8 cellular contexts compared by ENCODE assay signal in the genomic region with DNA sequence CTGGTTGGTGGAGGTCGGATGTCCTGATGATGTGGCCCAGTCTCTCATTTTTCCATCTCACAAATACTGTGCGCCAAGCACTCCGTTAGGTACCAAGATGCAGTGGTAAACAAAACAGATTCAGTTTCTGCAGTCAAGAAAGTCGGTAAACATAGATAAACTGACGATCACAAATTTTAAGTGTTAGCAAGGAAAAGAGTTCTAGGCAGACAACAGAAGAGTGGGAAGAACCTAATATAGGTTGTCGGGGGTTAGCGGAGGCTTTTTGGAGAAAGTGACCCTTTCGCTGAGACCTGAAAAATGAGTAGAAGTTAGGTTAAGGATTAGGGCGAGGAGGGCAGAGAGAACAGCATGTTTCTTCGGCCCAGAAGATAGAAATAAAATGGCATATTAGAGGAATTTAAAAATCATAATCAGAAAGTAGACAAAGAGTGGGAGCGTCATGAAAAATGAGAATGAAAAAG. TPM values are rescaled to one million over a fixed set of nuclear protein-coding genes. Genes with fewer than 3 reads are reported as not detected.
DNase-seq lines count a peak whose midpoint lies in the region; ATAC-seq, FAIRE-seq and TF ChIP-seq lines count a peak whose summit lies in the region.

No MANE protein-coding gene starts in this region.

- TF ChIP-seq CTCF in kidney (IDR thresholded peaks at IDR 0.05; ENCODE audit: borderline replicate concordance, extremely low read depth, insufficient read depth) (no peak), suprapubic skin (IDR thresholded peaks at IDR 0.05) (no peak), GM13976 (IDR thresholded peaks at IDR 0.05; ENCODE audit: borderline replicate concordance, control extremely low read depth, extremely low read depth, insufficient read depth, missing control alignments) (no peak)

- ATAC-seq in activated naive CD8-positive, alpha-beta T cell treated with anti-CD3 and anti-CD28 coated beads, Interleukin-2, amount 10 ng/mL, durations not matched to agents 7 days and 5 days (ENCODE audit: low read depth), result no peak

- peaks cover 7 to 8% of the 10 kb centered on the region in 2 donors for H3K4me1 ChIP-seq in kidney (ENCODE audit: control insufficient read depth in 1 of 2, insufficient read depth in 1 of 2, low read depth in 1 of 2, low read length in 2 of 2)
- H3K4me1 ChIP-seq in suprapubic skin, result peaks cover 35% of the 10 kb centered on the region

- peak overlapping the region; percentile 93 for H3K27ac Mint-ChIP-seq in T-helper 2 cell treated with Interferon-gamma antibody and Interleukin-4, amounts not matched to agents 5 μg/mL and 100 μg/mL, for 36 hours
- peak overlapping the region; percentile 90 for H3K27ac Mint-ChIP-seq in activated naive CD8-positive, alpha-beta T cell treated with anti-CD3 and anti-CD28 coated beads, Interleukin-2, amount 10 ng/mL, durations not matched to agents 7 days and 5 days

- H3K4me1 Mint-ChIP-seq in T-helper 2 cell treated with Interferon-gamma antibody and Interleukin-4, amounts not matched to agents 5 μg/mL and 100 μg/mL, for 36 hours (ENCODE audit: low read depth), result peaks cover 35% of the 10 kb centered on the region
- H3K4me1 Mint-ChIP-seq in activated naive CD8-positive, alpha-beta T cell treated with anti-CD3 and anti-CD28 coated beads, Interleukin-2, amount 10 ng/mL, durations not matched to agents 7 days and 5 days, result peaks cover 33% of the 10 kb centered on the region

- H3K27me3 ChIP-seq in suprapubic skin, result no peaks in the 10 kb centered on the region

- H3K4me3 ChIP-seq in kidney (ENCODE audit: low read length in 2 of 2) (peak overlapping the region; percentile 99 to 100), suprapubic skin (peak overlapping the region; percentile 75)

- H3K9me3 ChIP-seq in kidney (ENCODE audit: control insufficient read depth in 1 of 2, low read length in 2 of 2) (no peaks in the 10 kb centered on the region), suprapubic skin (no peaks in the 10 kb centered on the region)

- POLR2A ChIA-PET in activated naive CD8-positive, alpha-beta T cell treated with anti-CD3 and anti-CD28 coated beads, Interleukin-2, amount 10 ng/mL, durations not matched to agents 7 days and 5 days (lab: Charles Lee), result interaction anchor here (1.1 to 1.8 kb wide), 4 partner anchors 9 to 112 kb away, joined by 3 to 5 read pairs (median 4); a partner anchor contains a TSS

- H3K36me3 ChIP-seq in kidney (ENCODE audit: control insufficient read depth in 1 of 2, insufficient read depth in 2 of 2, low read length in 2 of 2) (peaks cover 2 to 4% of the 10 kb centered on the region in 2 donors), suprapubic skin (peaks cover 15% of the 10 kb centered on the region)

- H3K9ac ChIP-seq in kidney (ENCODE audit: low read length in 2 of 2), result peak overlapping the region; percentile 82 to 87

- no peaks in the 10 kb centered on the region for H3K27me3 Mint-ChIP-seq in T-helper 2 cell treated with Interferon-gamma antibody and Interleukin-4, amounts not matched to agents 5 μg/mL and 100 μg/mL, for 36 hours (ENCODE audit: low read depth)
- no peaks in the 10 kb centered on the region for H3K27me3 Mint-ChIP-seq in activated naive CD8-positive, alpha-beta T cell treated with anti-CD3 and anti-CD28 coated beads, Interleukin-2, amount 10 ng/mL, durations not matched to agents 7 days and 5 days

- TF ChIP-seq POLR2A in suprapubic skin (IDR thresholded peaks at IDR 0.05), result no peak

- no peak for DNase-seq in T-helper 2 cell treated with Interferon-gamma antibody and Interleukin-4, amounts not matched to agents 5 μg/mL and 100 μg/mL, for 36 hours (ENCODE audit: low spot score)
- DNase-seq in T-helper 2 cell (no peak), kidney (no peak), suprapubic skin (ENCODE audit: low spot score in 2 of 2) (no peak), GM13976 (ENCODE audit: low spot score) (no peak), cerebellar nuclear complex (lab: John Stamatoyannopoulos, UW) (no peak)
- no peak for DNase-seq in activated naive CD8-positive, alpha-beta T cell treated with anti-CD3 and anti-CD28 coated beads, Interleukin-2, amount 10 ng/mL, durations not matched to agents 7 days and 5 days
- DNase-seq in stimulated activated CD4-positive, alpha-beta T cell treated with anti-CD3 and anti-CD28 coated beads, Interleukin-15, amount 100 ng/mL, for 24 hours, result no peak

- H3K9me3 Mint-ChIP-seq in T-helper 2 cell treated with Interferon-gamma antibody and Interleukin-4, amounts not matched to agents 5 μg/mL and 100 μg/mL, for 36 hours, result no peaks in the 10 kb centered on the region
- no peaks in the 10 kb centered on the region for H3K9me3 Mint-ChIP-seq in activated naive CD8-positive, alpha-beta T cell treated with anti-CD3 and anti-CD28 coated beads, Interleukin-2, amount 10 ng/mL, durations not matched to agents 7 days and 5 days

- FAIRE-seq in kidney (lab: Jason Lieb, UNC), result no peak

- in situ Hi-C loops in GM13976 (cut with MboI; ENCODE audit: low sequenced_read_pairs, unreplicated experiment), result no loop called here

- TF ChIP-seq EP300 in suprapubic skin (IDR thresholded peaks at IDR 0.05), result no peak

- 2% methylated on average over 11 of the region's 11 CpGs for WGBS in suprapubic skin

- peak overlapping the region; percentile 91 for H3K4me3 Mint-ChIP-seq in T-helper 2 cell treated with Interferon-gamma antibody and Interleukin-4, amounts not matched to agents 5 μg/mL and 100 μg/mL, for 36 hours
- H3K4me3 Mint-ChIP-seq in activated naive CD8-positive, alpha-beta T cell treated with anti-CD3 and anti-CD28 coated beads, Interleukin-2, amount 10 ng/mL, durations not matched to agents 7 days and 5 days, result peak overlapping the region; percentile 91

- intact Hi-C loops in kidney (cut with DNase I), result no loop called here

- H3K27ac ChIP-seq in kidney (ENCODE audit: low read depth in 2 of 2, low read length in 2 of 2) (peak overlapping the region in 1 of 2 donors; percentile 68), suprapubic skin (peak overlapping the region; percentile 91)

- H3K36me3 Mint-ChIP-seq in T-helper 2 cell treated with Interferon-gamma antibody and Interleukin-4, amounts not matched to agents 5 μg/mL and 100 μg/mL, for 36 hours (ENCODE audit: low read depth), result peaks cover 41% of the 10 kb centered on the region
- H3K36me3 Mint-ChIP-seq in activated naive CD8-positive, alpha-beta T cell treated with anti-CD3 and anti-CD28 coated beads, Interleukin-2, amount 10 ng/mL, durations not matched to agents 7 days and 5 days, result peaks cover 32% of the 10 kb centered on the region

RNA-seq across cellular contexts. Expression of a gene that starts 0.5 kb away (rescaled TPM):
- 10 to 100 TPM; 28.2 to 32.2 TPM for total RNA-seq in activated naive CD8-positive, alpha-beta T cell treated with anti-CD3 and anti-CD28 coated beads, Interleukin-2, amount 10 ng/mL, durations not matched to agents 7 days and 5 days
- 22.7 TPM for total RNA-seq in kidney
- polyA plus RNA-seq in kidney (ENCODE audit: insufficient read depth, low read depth, low replicate concordance), result 16.4 TPM
- 10 to 100 TPM in 3 of 4 donors, 1 to 10 TPM in 1; 9.7 to 30.6 (median 12.9) TPM for total RNA-seq in suprapubic skin

RNA-seq across cellular contexts. Expression of a gene that starts 0.7 kb away (rescaled TPM):
- 10 to 100 TPM; 25.4 to 26.8 TPM for total RNA-seq in activated naive CD8-positive, alpha-beta T cell treated with anti-CD3 and anti-CD28 coated beads, Interleukin-2, amount 10 ng/mL, durations not matched to agents 7 days and 5 days
- 31.7 TPM for total RNA-seq in kidney
- polyA plus RNA-seq in kidney (ENCODE audit: insufficient read depth, low read depth, low replicate concordance), result 23.4 TPM
- 10 to 100 TPM; 16.4 to 29.6 (median 19.7) TPM for total RNA-seq in suprapubic skin
